Comparison of ENCODE assay signal across 8 cellular contexts in the genomic region with DNA sequence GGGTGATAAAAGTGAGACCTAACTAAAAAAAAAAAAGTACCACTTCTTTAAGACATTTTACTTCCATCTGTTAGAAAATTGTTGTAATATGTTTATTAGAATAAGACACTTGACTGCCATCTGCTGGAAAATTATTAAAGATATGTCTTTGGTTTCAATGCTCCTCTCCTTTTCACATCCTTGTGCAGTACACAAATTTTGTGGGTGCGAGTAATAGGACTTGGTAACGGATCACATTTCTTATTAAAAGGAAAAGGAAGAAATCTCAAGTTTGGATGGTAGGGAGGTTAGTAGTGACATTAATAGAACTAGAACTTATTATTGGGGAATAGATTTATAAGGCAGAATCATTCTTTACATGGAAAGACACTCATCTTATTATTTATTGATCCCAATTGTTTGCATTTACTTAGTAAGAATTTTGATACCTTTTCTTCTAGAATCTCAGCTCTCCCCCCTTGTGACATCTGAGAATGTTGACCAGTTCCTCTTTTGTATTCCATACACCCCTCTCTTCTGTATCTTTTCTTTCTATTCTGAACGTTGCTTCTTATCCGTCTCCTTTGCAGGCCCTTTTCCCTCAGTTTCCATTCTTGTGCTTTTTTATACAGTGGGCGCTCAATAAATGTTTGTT. TPM values are rescaled to one million over a fixed set of nuclear protein-coding genes. Genes with fewer than 3 reads are reported as not detected.
DNase-seq lines count a peak whose midpoint lies in the region; TF ChIP-seq lines count a peak whose summit lies in the region.

No MANE protein-coding gene starts in this region.

- H3K27ac ChIP-seq in skin epidermis (peak overlapping the region in 17 of 21 experiments; percentile 2 to 84 (median 65)), endodermal cell (ENCODE audit: low read depth, low read length) (no peak overlapping the region)

- TF ChIP-seq CTCF in GM12872 (IDR thresholded peaks at IDR 0.05; ENCODE audit: insufficient read depth, low read depth, low read length), result 0 out of 3 replicates have a peak, but pooled peaks have one; percentile 18
- no peak for TF ChIP-seq CTCF in endodermal cell (conservative IDR thresholded peaks at IDR 0.05)

- POLR2A ChIA-PET in activated CD4-positive, alpha-beta memory T cell treated with anti-CD3 and anti-CD28 coated beads for 36 hours (lab: Charles Lee), result no interaction called here

- H3K27me3 ChIP-seq in endodermal cell (ENCODE audit: control insufficient read depth, insufficient read depth, low read length, poor library complexity, severe bottlenecking), result no peaks in the 10 kb centered on the region

- H3K9me3 ChIP-seq in endodermal cell (ENCODE audit: control insufficient read depth, low read length), result no peaks in the 10 kb centered on the region

- H3K27me3 Mint-ChIP-seq in activated CD4-positive, alpha-beta memory T cell treated with anti-CD3 and anti-CD28 coated beads for 36 hours, result no peaks in the 10 kb centered on the region
- H3K27me3 Mint-ChIP-seq in endodermal cell (ENCODE audit: insufficient read depth), result no peaks in the 10 kb centered on the region

- intact Hi-C loops in activated CD4-positive, alpha-beta memory T cell treated with anti-CD3 and anti-CD28 coated beads for 36 hours (cut with micrococcal nuclease), result loop anchor here (1.0 to 10.0 kb wide), 10 partner anchors 80 to 577 kb away; partner anchors contain the start of genes C1GALT1, GLCCI1 and UMAD1

- in situ Hi-C loops in ACHN (cut with HindIII; ENCODE audit: low pct_ligation_motif_present, low pct_unique_long_range_greater_than_20kb, low sequenced_read_pairs), result no loop called here

- H3K4me1 Mint-ChIP-seq in activated CD4-positive, alpha-beta memory T cell treated with anti-CD3 and anti-CD28 coated beads for 36 hours (ENCODE audit: low read depth), result peaks cover 32% of the 10 kb centered on the region
- H3K4me1 Mint-ChIP-seq in endodermal cell, result peaks cover 3% of the 10 kb centered on the region

- no peaks in the 10 kb centered on the region for H3K4me1 ChIP-seq in endodermal cell (ENCODE audit: control insufficient read depth, insufficient read depth, low read length)

- H3K9me3 Mint-ChIP-seq in activated CD4-positive, alpha-beta memory T cell treated with anti-CD3 and anti-CD28 coated beads for 36 hours, result no peaks in the 10 kb centered on the region
- H3K9me3 Mint-ChIP-seq in endodermal cell, result no peaks in the 10 kb centered on the region

- DNase-seq in ACHN (peak; percentile 83), NCI-H1105 (lab: John Stamatoyannopoulos, UW) (peak; percentile 27), globus pallidus (ENCODE audit: low spot score) (peak; percentile 49), activated gamma-delta T cell treated with Interleukin-2 at 50 U/mL for 16 hours (no peak), endodermal cell (no peak)
- DNase-seq in activated CD4-positive, alpha-beta memory T cell treated with anti-CD3 and anti-CD28 coated beads for 36 hours, result no peak

- no peaks in the 10 kb centered on the region for H3K36me3 ChIP-seq in endodermal cell (ENCODE audit: control insufficient read depth, insufficient read depth, low read length)

- peak overlapping the region; percentile 18 to 38 (median 27) for H3K4me3 ChIP-seq in skin epidermis
- H3K4me3 ChIP-seq in endodermal cell (ENCODE audit: low read length), result no peak overlapping the region

- 82 to 87% methylated on average over 3 to 5 of the region's 5 CpGs for WGBS in endodermal cell (ENCODE audit: insufficient coverage in 1 of 2, insufficient read length in 1 of 2), 2 experiments

- peak overlapping the region; percentile 88 for H3K4me3 Mint-ChIP-seq in activated CD4-positive, alpha-beta memory T cell treated with anti-CD3 and anti-CD28 coated beads for 36 hours
- no peak overlapping the region for H3K4me3 Mint-ChIP-seq in endodermal cell

- peak overlapping the region; percentile 83 for H3K27ac Mint-ChIP-seq in activated CD4-positive, alpha-beta memory T cell treated with anti-CD3 and anti-CD28 coated beads for 36 hours
- no peak overlapping the region for H3K27ac Mint-ChIP-seq in endodermal cell

- H3K36me3 Mint-ChIP-seq in activated CD4-positive, alpha-beta memory T cell treated with anti-CD3 and anti-CD28 coated beads for 36 hours, result no peaks in the 10 kb centered on the region
- no peaks in the 10 kb centered on the region for H3K36me3 Mint-ChIP-seq in endodermal cell (ENCODE audit: low read depth)

- CTCF ChIA-PET in activated CD4-positive, alpha-beta memory T cell treated with anti-CD3 and anti-CD28 coated beads for 36 hours (lab: Charles Lee), result interaction anchor here (1.1 to 5.3 kb wide), 10 partner anchors 11 to 658 kb away, joined by 3 to 51 read pairs (median 4); partner anchors contain the start of gene UMAD1

- no peak overlapping the region for H3K9ac ChIP-seq in endodermal cell (ENCODE audit: extremely low read depth, low read length, poor library complexity, severe bottlenecking)

RNA-seq across cellular contexts. Expression of gene RPA3, which starts 43.0 kb away (rescaled TPM):
- total RNA-seq in activated CD4-positive, alpha-beta memory T cell treated with anti-CD3 and anti-CD28 coated beads for 36 hours, result 100 to 1,000 TPM; 214 to 220 TPM
- 10 to 100 TPM; 65.5 to 97.8 TPM for total RNA-seq in endodermal cell
- 81.6 TPM for polyA plus RNA-seq in endodermal cell (2013, experiment 1 of 2)
- 76.3 TPM for polyA plus RNA-seq in endodermal cell (2013, experiment 2 of 2)

Comparison
In these comparisons a context has a peak if more than half of its experiments do, and no peak if none do; other contexts are left out.
1. DNase-seq: peak in ACHN (single experiment), NCI-H1105 (single experiment) and globus pallidus (single experiment); none in activated CD4-positive, alpha-beta memory T cell treated with anti-CD3 and anti-CD28 coated beads for 36 hours (single experiment), activated gamma-delta T cell treated with Interleukin-2 at 50 U/mL for 16 hours (single experiment) and endodermal cell (single experiment).